9 cellular contexts compared by ENCODE assay signal in the genomic region with DNA sequence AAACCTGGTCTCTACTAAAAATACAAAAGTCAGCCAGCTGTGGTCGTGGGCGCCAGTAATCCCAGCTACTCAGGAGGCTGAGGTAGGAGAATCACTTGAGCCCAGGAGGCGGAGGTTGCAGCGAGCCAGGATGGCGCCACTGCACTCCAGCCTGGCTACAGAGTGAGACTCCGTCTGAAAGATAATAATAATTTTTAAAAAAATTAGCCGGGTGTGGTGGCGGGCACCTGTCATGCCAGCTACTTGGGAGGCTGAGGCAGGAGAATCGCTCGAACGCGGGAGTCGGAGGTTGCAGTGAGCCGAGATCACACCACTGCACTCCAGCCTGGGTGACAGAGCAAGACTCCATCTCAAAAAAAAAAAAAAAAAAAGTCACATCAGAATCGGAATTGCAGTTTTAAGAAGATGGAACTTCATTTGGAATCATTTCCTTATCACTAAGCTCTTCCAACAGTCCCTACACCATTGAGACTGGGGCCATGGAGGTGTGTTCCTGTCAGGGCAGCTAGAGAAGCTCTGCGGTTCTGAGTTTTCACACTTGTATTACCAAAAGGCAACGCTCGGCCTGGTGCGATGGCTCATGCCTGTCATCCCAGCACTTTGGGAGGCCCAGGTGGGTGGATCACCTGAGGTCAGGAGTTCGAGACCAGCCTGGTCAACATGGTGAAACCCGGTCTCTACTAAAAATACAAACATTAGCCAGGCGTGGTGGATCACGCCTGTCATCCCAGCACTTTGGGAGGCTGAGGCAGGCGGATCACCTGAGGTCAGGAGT. TPM values are rescaled to one million over a fixed set of nuclear protein-coding genes. Genes with fewer than 3 reads are reported as not detected.
"Had no signal": no experiment of that assay in that cellular context is flagged by ENCODE, and none has a peak within 500 bp of the region (broad histone marks: within the 10 kb centered on the region; RNA-seq: fewer than 3 reads in every experiment).

No MANE protein-coding gene starts in this region.

RNA-seq across cellular contexts. Expression of gene CRLF2, which starts 55.6 kb away (rescaled TPM):
- total RNA-seq: occipital lobe, prostate gland, pulmonary artery endothelial cell, right atrium auricular region, smooth muscle cell, stomach, thyroid gland, uterus had no signal
- polyA plus RNA-seq: neural cell, smooth muscle cell, stomach had no signal
